In genomic region chr6:52550014-52550575, GRCh38 we compare ENCODE assay signal across 15 cellular contexts. TPM values are rescaled to one million over a fixed set of nuclear protein-coding genes. Genes with fewer than 3 reads are reported as not detected.
A peak's percentile ranks its signal among the peaks of the same experiment; 100 is the strongest.
DNase-seq lines count a peak whose midpoint lies in the region; ATAC-seq and TF ChIP-seq lines count a peak whose summit lies in the region.
"Had no signal": no experiment of that assay in that cellular context is flagged by ENCODE, and none has a peak within 500 bp of the region (broad histone marks: within the 10 kb centered on the region; RNA-seq: fewer than 3 reads in every experiment).

No MANE protein-coding gene starts in this region.

- peak overlapping the region; percentile 98 for H3K4ac ChIP-seq in IMR-90 (ENCODE audit: low read depth, low read length)

- H4K91ac ChIP-seq in IMR-90 (ENCODE audit: insufficient read depth, low read depth, low read length): peak overlapping the region; percentile 71

- peak overlapping the region; percentile 18; the same call in 1 of the 3 replicates for H2BK15ac ChIP-seq in IMR-90 (ENCODE audit: low read depth, low read length)

- CTCF ChIA-PET in IMR-90 (lab: Yijun Ruan, JAX): interaction anchor here (0.6 kb wide), 1 partner anchor 69 kb away, joined by 4 read pairs; no protein-coding TSS in a partner anchor
- CTCF ChIA-PET in OCI-LY7 (lab: Charles Lee; ENCODE audit: unreplicated experiment): interaction anchor here (1.4 to 1.7 kb wide), 4 partner anchors 10 to 267 kb away, joined by 3 to 5 read pairs (median 4); no protein-coding TSS in a partner anchor

- H2AK5ac ChIP-seq in IMR-90 (ENCODE audit: low read depth, low read length): peak overlapping the region; percentile 92

- in situ Hi-C loops in IMR-90 (cut with MboI; ENCODE audit: low sequenced_read_pairs): no loop called here

- H3K4me3 ChIP-seq in IMR-90 (ENCODE audit: insufficient read depth, low read depth, low read length): no peak overlapping the region
- no peak overlapping the region for H3K4me3 ChIP-seq in OCI-LY7 (ENCODE audit: low read depth, low read length, poor library complexity, severe bottlenecking)
- no peak overlapping the region for H3K4me3 ChIP-seq in upper lobe of left lung
- H3K4me3 ChIP-seq: right lobe of liver had no signal

- H3K23ac ChIP-seq in IMR-90 (ENCODE audit: low read depth, low read length): peak overlapping the region; percentile 31

- H3K79me1 ChIP-seq in IMR-90 (ENCODE audit: low read depth in 1 of 2, low read length in 2 of 2): peaks cover 27 to 99% of the 10 kb centered on the region in 2 experiments; a peak in 3 of 4 replicates

- peak overlapping the region; percentile 51; the same call in 1 of the 2 replicates for H3K27ac ChIP-seq in IMR-90 (ENCODE audit: insufficient read depth, low read length)
- no peak overlapping the region for H3K27ac ChIP-seq in OCI-LY7 (ENCODE audit: low read depth, low read length, poor library complexity, severe bottlenecking)
- H3K27ac ChIP-seq in upper lobe of left lung: no peak overlapping the region

- H3K27me3 ChIP-seq in IMR-90 (ENCODE audit: control insufficient read depth, insufficient read depth, low read length) (no peaks in the 10 kb centered on the region), upper lobe of left lung (no peaks in the 10 kb centered on the region)
- H3K27me3 ChIP-seq: right lobe of liver had no signal

- H3K9me3 Mint-ChIP-seq in osteocyte (ENCODE audit: unreplicated experiment): no peaks in the 10 kb centered on the region
- H3K9me3 Mint-ChIP-seq: activated T-cell treated with anti-CD3 and anti-CD28 coated beads, Interleukin-2, amount 50 U/mL, for 4 hours; CD14-positive monocyte; memory B cell had no signal

- peak overlapping the region; percentile 44 for H2BK20ac ChIP-seq in IMR-90 (ENCODE audit: low read depth, low read length)

- peak overlapping the region; percentile 8 to 79; a peak in 3 of 4 replicates for H4K8ac ChIP-seq in IMR-90 (ENCODE audit: low read depth in 2 of 2, low read length in 2 of 2)

- peaks cover 41% of the 10 kb centered on the region for H4K20me1 ChIP-seq in IMR-90 (ENCODE audit: insufficient read depth, low read length)
- peaks cover 7% of the 10 kb centered on the region; the same call in 1 of the 2 replicates for H4K20me1 ChIP-seq in OCI-LY7 (ENCODE audit: insufficient read depth, low read length)

- peaks cover 80% of the 10 kb centered on the region for H3K79me2 ChIP-seq in OCI-LY7 (ENCODE audit: insufficient read depth, low read depth, low read length)

- H3K36me3 Mint-ChIP-seq in osteocyte (ENCODE audit: unreplicated experiment): peaks cover 50% of the 10 kb centered on the region

- TF ChIP-seq RAD21 in IMR-90 (IDR thresholded peaks at IDR 0.05; ENCODE audit: low read length): no peak

- peak overlapping the region; percentile 20 for H2AK9ac ChIP-seq in IMR-90 (replicated peaks; ENCODE audit: low read depth, low read length, poor library complexity)

- ATAC-seq in IMR-90 (ENCODE audit: low read depth): no peak
- ATAC-seq in upper lobe of left lung (ENCODE audit: low FRiP score in 2 of 2): no peak
- no peak for ATAC-seq in HG03039 (IDR thresholded peaks at IDR 0.05; ENCODE audit: unreplicated experiment)
- ATAC-seq: activated T-cell treated with anti-CD3 and anti-CD28 coated beads, Interleukin-2, amount 50 U/mL, for 4 hours had no signal

- no peak overlapping the region for H3K9ac ChIP-seq in IMR-90 (ENCODE audit: low read depth, low read length)

- no peak for TF ChIP-seq EP300 in upper lobe of left lung (IDR thresholded peaks at IDR 0.05)

- peak overlapping the region; percentile 97 for H3K27ac Mint-ChIP-seq in osteocyte (ENCODE audit: unreplicated experiment)
- H3K27ac Mint-ChIP-seq: memory B cell had no signal

- H3K27me3 Mint-ChIP-seq in osteocyte (ENCODE audit: unreplicated experiment): no peaks in the 10 kb centered on the region
- H3K27me3 Mint-ChIP-seq: memory B cell had no signal

- DNase-seq in IMR-90: no peak
- DNase-seq in OCI-LY7 (ENCODE audit: low spot score): no peak
- DNase-seq in dermis blood vessel endothelial cell: peak; percentile 85
- no peak for DNase-seq in osteocyte (ENCODE audit: extremely low spot score, unreplicated experiment)
- DNase-seq in upper lobe of left lung: no peak
- DNase-seq in medulla oblongata (ENCODE audit: extremely low spot score): no peak
- DNase-seq in KG1 (lab: John Stamatoyannopoulos, UW): no peak
- DNase-seq: activated CD4-positive, alpha-beta T cell treated with anti-CD3 and anti-CD28 coated beads, Interleukin-2, amount 50 U/mL, for 4 hours; activated T-cell treated with anti-CD3 and anti-CD28 coated beads, Interleukin-2, amount 50 U/mL, for 4 hours; right lobe of liver; stimulated activated CD4-positive, alpha-beta T cell treated with anti-CD3 and anti-CD28 coated beads, Interleukin-4, amount 100 ng/mL, for 1 hour; stimulated activated CD8-positive, alpha-beta memory T cell treated with anti-CD3 and anti-CD28 coated beads, Interleukin-4, amount 100 ng/mL, for 48 hours had no signal

- peak overlapping the region; percentile 96 for H2BK5ac ChIP-seq in IMR-90 (ENCODE audit: low read depth, low read length, poor library complexity, severe bottlenecking)

- TF ChIP-seq POLR2A in IMR-90 (IDR thresholded peaks at IDR 0.05; ENCODE audit: low read depth, low read length): no peak
- TF ChIP-seq POLR2A in upper lobe of left lung (IDR thresholded peaks at IDR 0.05): no peak

- H3K4me2 ChIP-seq in IMR-90 (ENCODE audit: low read depth, low read length): no peak overlapping the region; the same call in 1 of the 2 replicates
- H3K4me2 ChIP-seq in OCI-LY7 (ENCODE audit: low read length): 0 out of 2 replicates have a peak overlapping the region, but pooled peaks have one; percentile 1

- peak overlapping the region; percentile 73; the same call in 1 of the 2 replicates for H3K18ac ChIP-seq in IMR-90 (ENCODE audit: low read depth, low read length)

- H3K4me1 Mint-ChIP-seq in osteocyte (ENCODE audit: unreplicated experiment): peaks cover 98% of the 10 kb centered on the region

- H3K36me3 ChIP-seq in IMR-90 (ENCODE audit: control insufficient read depth, insufficient read depth, low read length) (peaks cover 6% of the 10 kb centered on the region; the same call in 1 of the 2 replicates), OCI-LY7 (ENCODE audit: insufficient read depth, low read length) (peaks cover 8% of the 10 kb centered on the region; the same call in 1 of the 2 replicates), upper lobe of left lung (no peaks in the 10 kb centered on the region)
- H3K36me3 ChIP-seq: right lobe of liver had no signal

- peak overlapping the region; percentile 90 for H3K14ac ChIP-seq in IMR-90 (replicated peaks; ENCODE audit: low read depth, low read length)

- WGBS in IMR-90 (ENCODE audit: extremely low coverage in 2 of 2, insufficient read length in 1 of 2), 2 experiments: no CpG with 5 or more reads among the region's 6 CpGs
- WGBS in upper lobe of left lung, 2 donors: 42 to 43% methylated on average over 6 of the region's 6 CpGs

- H3K9me2 ChIP-seq in OCI-LY7 (ENCODE audit: insufficient read depth, low read length): no peaks in the 10 kb centered on the region

- H3K4me1 ChIP-seq in IMR-90 (ENCODE audit: control insufficient read depth, insufficient read depth, low read length) (peaks cover 70% of the 10 kb centered on the region), OCI-LY7 (ENCODE audit: insufficient read depth, low read length, poor library complexity, severe bottlenecking) (peaks cover 73% of the 10 kb centered on the region), upper lobe of left lung (peaks cover 36 to 66% (median 58%) of the 10 kb centered on the region in 4 donors)

- H2BK120ac ChIP-seq in IMR-90 (ENCODE audit: low read depth, low read length): peak overlapping the region; percentile 91

- dilution Hi-C loops in IMR-90 (cut with HindIII; ENCODE audit: low sequenced_read_pairs, unreplicated experiment): no loop called here

- peaks cover 68% of the 10 kb centered on the region for H3K9me1 ChIP-seq in IMR-90 (ENCODE audit: insufficient read depth, low read length)

- BruUV-seq in IMR-90 (replicated peaks; lab: Mats Ljungman, UMichigan): no TSS peak
- no TSS peak for BruUV-seq in OCI-LY7 (replicated peaks; lab: Mats Ljungman, UMichigan)

- intact Hi-C loops in IMR-90 (cut with micrococcal nuclease) (no loop called here), OCI-LY7 (cut with micrococcal nuclease; ENCODE audit: unreplicated experiment) (no loop called here)

- H3K9me3 ChIP-seq in IMR-90 (ENCODE audit: control insufficient read depth, insufficient read depth, low read length) (no peaks in the 10 kb centered on the region), OCI-LY7 (ENCODE audit: low read length) (no peaks in the 10 kb centered on the region), upper lobe of left lung (no peaks in the 10 kb centered on the region)
- H3K9me3 ChIP-seq: right lobe of liver had no signal

- TF ChIP-seq CTCF in IMR-90 (conservative IDR thresholded peaks at IDR 0.05; ENCODE audit: low read depth, low read length): no peak
- TF ChIP-seq CTCF in OCI-LY7 (conservative IDR thresholded peaks at IDR 0.05; ENCODE audit: low read length): no peak
- TF ChIP-seq CTCF in osteocyte (IDR thresholded peaks at IDR 0.05): no peak
- TF ChIP-seq CTCF in upper lobe of left lung (IDR thresholded peaks at IDR 0.05): no peak

- no peak overlapping the region for H3K4me3 Mint-ChIP-seq in osteocyte (ENCODE audit: unreplicated experiment)
- H3K4me3 Mint-ChIP-seq: activated T-cell treated with anti-CD3 and anti-CD28 coated beads, Interleukin-2, amount 50 U/mL, for 4 hours; CD14-positive monocyte; memory B cell had no signal

- H4K5ac ChIP-seq in IMR-90 (ENCODE audit: low read depth, low read length): peak overlapping the region; percentile 8

- POLR2A ChIA-PET in IMR-90 (lab: Charles Lee; ENCODE audit: unreplicated experiment): no interaction called here
- POLR2A ChIA-PET in OCI-LY7 (lab: Charles Lee): interaction anchor here (0.7 to 5.3 kb wide), 6 partner anchors 11 to 67 kb away, joined by 3 to 72 read pairs (median 4); no protein-coding TSS in a partner anchor

- H2AFZ ChIP-seq in IMR-90 (replicated peaks; ENCODE audit: low read length, poor library complexity): no peak overlapping the region
- H2AFZ ChIP-seq in OCI-LY7 (ENCODE audit: low read length): no peak overlapping the region

- H3K56ac ChIP-seq in IMR-90 (ENCODE audit: extremely low read depth, insufficient read depth, low read length): no peak overlapping the region

RNA-seq across cellular contexts. Expression of gene TRAM2, which starts 26.8 kb away (rescaled TPM):
- total RNA-seq in IMR-90 (2012; rRNA removed): 77.2 and 81.1 TPM in 2 replicates
- polyA plus RNA-seq in IMR-90 (2012; rRNA removed): 94.2 and 95.7 TPM in 2 replicates
- 51.8 and 52.7 TPM in 2 replicates for polyA plus RNA-seq in IMR-90 (2012; cell fraction: cytosol; rRNA removed)
- polyA plus RNA-seq in IMR-90 (2012; cell fraction: nucleus; rRNA removed; ENCODE audit: low replicate concordance): 86.8 and 207 TPM in 2 replicates
- total RNA-seq in OCI-LY7 (2014; rRNA removed; shearing (Covaris generic)): 16.3 and 19.3 TPM in 2 replicates
- total RNA-seq in OCI-LY7 (2022): 34.9 and 38.2 TPM in 2 replicates
- total RNA-seq in dermis blood vessel endothelial cell: 30.6 and 51.3 TPM in 2 replicates
- 320 and 339 TPM in 2 replicates for total RNA-seq in osteocyte
- 10 to 100 TPM in 5 of 6 donors, 1 to 10 TPM in 1; 9.4 to 26.8 (median 14.3) TPM for total RNA-seq in upper lobe of left lung
